Comparison of ENCODE assay signal across 16 cellular contexts in genomic region chr1:11521605-11522399, GRCh38. TPM values are rescaled to one million over a fixed set of nuclear protein-coding genes. Genes with fewer than 3 reads are reported as not detected.
DNase-seq lines count a peak whose midpoint lies in the region; ATAC-seq and TF ChIP-seq lines count a peak whose summit lies in the region.
"Had no signal": no experiment of that assay in that cellular context is flagged by ENCODE, and none has a peak within 500 bp of the region (broad histone marks: within the 10 kb centered on the region; RNA-seq: fewer than 3 reads in every experiment).

No MANE protein-coding gene starts in this region.

- no peak overlapping the region for H3K4me3 ChIP-seq in CD4-positive, alpha-beta memory T cell (ENCODE audit: low read length in 2 of 2)
- H3K4me3 ChIP-seq in neural progenitor cell (no peak overlapping the region), tibial artery (no peak overlapping the region)

- H2AFZ ChIP-seq in neural progenitor cell (replicated peaks), result no peak overlapping the region

- no peaks in the 10 kb centered on the region for H3K9me3 ChIP-seq in CD4-positive, alpha-beta memory T cell (ENCODE audit: control insufficient read depth in 1 of 2, low read length in 2 of 2)
- H3K9me3 ChIP-seq in neural progenitor cell (ENCODE audit: low read depth) (no peaks in the 10 kb centered on the region), tibial artery (no peaks in the 10 kb centered on the region)

- no peaks in the 10 kb centered on the region for H3K27me3 Mint-ChIP-seq in activated CD8-positive, alpha-beta T cell treated with anti-CD3 and anti-CD28 coated beads, Interleukin-2, amount 10 ng/mL, durations not matched to agents 7 days and 5 days (ENCODE audit: low read depth)
- no peaks in the 10 kb centered on the region for H3K27me3 Mint-ChIP-seq in activated CD8-positive, alpha-beta T cell treated with anti-CD3 and anti-CD28 coated beads for 36 hours
- peaks cover 0 to 3% of the 10 kb centered on the region in 2 donors for H3K27me3 Mint-ChIP-seq in CD4-positive, alpha-beta memory T cell
- H3K27me3 Mint-ChIP-seq in brain, result peaks cover 3% of the 10 kb centered on the region
- no peaks in the 10 kb centered on the region for H3K27me3 Mint-ChIP-seq in neural progenitor cell (ENCODE audit: insufficient read depth, low read depth)

- H3K4me3 Mint-ChIP-seq in activated CD8-positive, alpha-beta T cell treated with anti-CD3 and anti-CD28 coated beads, Interleukin-2, amount 10 ng/mL, durations not matched to agents 7 days and 5 days, result no peak overlapping the region
- no peak overlapping the region for H3K4me3 Mint-ChIP-seq in activated CD8-positive, alpha-beta T cell treated with anti-CD3 and anti-CD28 coated beads for 36 hours
- H3K4me3 Mint-ChIP-seq in CD4-positive, alpha-beta memory T cell, result no peak overlapping the region
- H3K4me3 Mint-ChIP-seq in brain, result no peak overlapping the region
- H3K4me3 Mint-ChIP-seq in neural progenitor cell, result no peak overlapping the region

- H3K4me2 ChIP-seq in neural progenitor cell, result no peak overlapping the region

- H3K36me3 Mint-ChIP-seq in activated CD8-positive, alpha-beta T cell treated with anti-CD3 and anti-CD28 coated beads, Interleukin-2, amount 10 ng/mL, durations not matched to agents 7 days and 5 days (ENCODE audit: low read depth), result no peaks in the 10 kb centered on the region
- H3K36me3 Mint-ChIP-seq in activated CD8-positive, alpha-beta T cell treated with anti-CD3 and anti-CD28 coated beads for 36 hours (ENCODE audit: low read depth), result no peaks in the 10 kb centered on the region
- no peaks in the 10 kb centered on the region for H3K36me3 Mint-ChIP-seq in CD4-positive, alpha-beta memory T cell
- H3K36me3 Mint-ChIP-seq in brain (peaks cover 31% of the 10 kb centered on the region), neural progenitor cell (peaks cover 2% of the 10 kb centered on the region)

- H3K9me3 Mint-ChIP-seq in activated CD8-positive, alpha-beta T cell treated with anti-CD3 and anti-CD28 coated beads, Interleukin-2, amount 10 ng/mL, durations not matched to agents 7 days and 5 days (ENCODE audit: insufficient read depth), result no peaks in the 10 kb centered on the region
- no peaks in the 10 kb centered on the region for H3K9me3 Mint-ChIP-seq in activated CD8-positive, alpha-beta T cell treated with anti-CD3 and anti-CD28 coated beads for 36 hours
- H3K9me3 Mint-ChIP-seq in CD4-positive, alpha-beta memory T cell, result no peaks in the 10 kb centered on the region
- no peaks in the 10 kb centered on the region for H3K9me3 Mint-ChIP-seq in brain
- H3K9me3 Mint-ChIP-seq in neural progenitor cell, result no peaks in the 10 kb centered on the region

- intact Hi-C loops in activated CD8-positive, alpha-beta T cell treated with anti-CD3 and anti-CD28 coated beads for 36 hours (cut with micrococcal nuclease), result no loop called here
- intact Hi-C loops in CD4-positive, alpha-beta memory T cell (cut with micrococcal nuclease), result no loop called here
- intact Hi-C loops in tibial artery (cut with DNase I; ENCODE audit: low total_unique reads), result no loop called here

- no peaks in the 10 kb centered on the region for H3K4me1 Mint-ChIP-seq in activated CD8-positive, alpha-beta T cell treated with anti-CD3 and anti-CD28 coated beads, Interleukin-2, amount 10 ng/mL, durations not matched to agents 7 days and 5 days (ENCODE audit: low read depth)
- no peaks in the 10 kb centered on the region for H3K4me1 Mint-ChIP-seq in activated CD8-positive, alpha-beta T cell treated with anti-CD3 and anti-CD28 coated beads for 36 hours (ENCODE audit: low read depth)
- H3K4me1 Mint-ChIP-seq in CD4-positive, alpha-beta memory T cell, result no peaks in the 10 kb centered on the region
- H3K4me1 Mint-ChIP-seq in brain, result no peaks in the 10 kb centered on the region
- H3K4me1 Mint-ChIP-seq in neural progenitor cell, result peaks cover 3% of the 10 kb centered on the region

- peak overlapping the region; percentile 46 for H3K27ac Mint-ChIP-seq in activated CD8-positive, alpha-beta T cell treated with anti-CD3 and anti-CD28 coated beads, Interleukin-2, amount 10 ng/mL, durations not matched to agents 7 days and 5 days
- H3K27ac Mint-ChIP-seq in activated CD8-positive, alpha-beta T cell treated with anti-CD3 and anti-CD28 coated beads for 36 hours, result no peak overlapping the region
- peak overlapping the region in 4 of 7 donors; percentile 4 to 64 (median 43) for H3K27ac Mint-ChIP-seq in CD4-positive, alpha-beta memory T cell
- peak overlapping the region in 4 of 5 experiments; percentile 31 to 80 (median 60) for H3K27ac Mint-ChIP-seq in brain
- H3K27ac Mint-ChIP-seq in neural progenitor cell, result peak overlapping the region; percentile 27

- no peaks in the 10 kb centered on the region for H3K27me3 ChIP-seq in CD4-positive, alpha-beta memory T cell (ENCODE audit: insufficient read depth, low read length)
- H3K27me3 ChIP-seq in neural progenitor cell (no peaks in the 10 kb centered on the region), tibial artery (peaks cover 0 to 45% of the 10 kb centered on the region in 2 donors)

- TF ChIP-seq CTCF in activated CD8-positive, alpha-beta T cell treated with anti-CD3 and anti-CD28 coated beads for 36 hours (IDR thresholded peaks at IDR 0.05), result no peak
- no peak for TF ChIP-seq CTCF in brain (conservative IDR thresholded peaks at IDR 0.05)
- no peak for TF ChIP-seq CTCF in neural progenitor cell (IDR thresholded peaks at IDR 0.05)
- no peak for TF ChIP-seq CTCF in tibial artery (IDR thresholded peaks at IDR 0.05)

- H3K9ac ChIP-seq in neural progenitor cell, result no peak overlapping the region

- CTCF ChIA-PET in activated CD8-positive, alpha-beta T cell treated with anti-CD3 and anti-CD28 coated beads, Interleukin-2, amount 10 ng/mL, durations not matched to agents 7 days and 5 days (lab: Charles Lee), result interaction anchor here (0.7 kb wide), 1 partner anchor 1379 kb away, joined by 3 read pairs; no protein-coding TSS in a partner anchor
- CTCF ChIA-PET in activated CD8-positive, alpha-beta T cell treated with anti-CD3 and anti-CD28 coated beads for 36 hours (lab: Charles Lee), result interaction anchor here (1.1 kb wide), 1 partner anchor 158 kb away, joined by 3 read pairs; no protein-coding TSS in a partner anchor
- CTCF ChIA-PET in CD4-positive, alpha-beta memory T cell (lab: Charles Lee; ENCODE audit: partially characterized antibody), result no interaction called here

- no peaks in the 10 kb centered on the region for H3K4me1 ChIP-seq in CD4-positive, alpha-beta memory T cell (ENCODE audit: insufficient read depth, low read length)
- H3K4me1 ChIP-seq in neural progenitor cell, result no peaks in the 10 kb centered on the region
- no peaks in the 10 kb centered on the region for H3K4me1 ChIP-seq in tibial artery

- no peaks in the 10 kb centered on the region for H3K36me3 ChIP-seq in CD4-positive, alpha-beta memory T cell (ENCODE audit: insufficient read depth, low read length)
- H3K36me3 ChIP-seq in neural progenitor cell (no peaks in the 10 kb centered on the region), tibial artery (no peaks in the 10 kb centered on the region)

- POLR2A ChIA-PET in activated CD8-positive, alpha-beta T cell treated with anti-CD3 and anti-CD28 coated beads, Interleukin-2, amount 10 ng/mL, durations not matched to agents 7 days and 5 days (lab: Charles Lee), result interaction anchor here (0.6 kb wide), 1 partner anchor 30 kb away, joined by 3 read pairs; no protein-coding TSS in a partner anchor
- POLR2A ChIA-PET in activated CD8-positive, alpha-beta T cell treated with anti-CD3 and anti-CD28 coated beads for 36 hours (lab: Charles Lee), result interaction anchor here (0.5 kb wide), 1 partner anchor 54 kb away, joined by 3 read pairs; no protein-coding TSS in a partner anchor
- POLR2A ChIA-PET in CD4-positive, alpha-beta memory T cell (lab: Charles Lee; ENCODE audit: partially characterized antibody), result no interaction called here

- H3K27ac ChIP-seq in CD4-positive, alpha-beta memory T cell (ENCODE audit: low read depth, low read length), result no peak overlapping the region
- no peak overlapping the region for H3K27ac ChIP-seq in neural progenitor cell
- no peak overlapping the region for H3K27ac ChIP-seq in tibial artery

- no peaks in the 10 kb centered on the region for H3K79me2 ChIP-seq in neural progenitor cell (ENCODE audit: low read depth)

- no peaks in the 10 kb centered on the region for H3F3A ChIP-seq in neural progenitor cell (ENCODE audit: low read depth)

- no peak for DNase-seq in activated CD8-positive, alpha-beta T cell treated with anti-CD3 and anti-CD28 coated beads, Interleukin-2, amount 10 ng/mL, durations not matched to agents 7 days and 5 days
- DNase-seq in activated CD8-positive, alpha-beta T cell treated with anti-CD3 and anti-CD28 coated beads for 36 hours, result no peak
- DNase-seq in CD4-positive, alpha-beta memory T cell, result no peak
- no peak for DNase-seq in neural progenitor cell (ENCODE audit: low spot score)
- no peak for DNase-seq in tibial artery
- no peak for DNase-seq in NCI-H774 (lab: John Stamatoyannopoulos, UW)
- DNase-seq: 8988T, C1 segment of cervical spinal cord, COR-L47, DMS153, KBM-7, NCI-H2107, NCI-H226, NCI-H526 treated with DMSO at 0.1 percent for 48 hours had no signal

- H4K20me1 ChIP-seq in neural progenitor cell (ENCODE audit: low read depth), result no peaks in the 10 kb centered on the region

- no peak for ATAC-seq in activated CD8-positive, alpha-beta T cell treated with anti-CD3 and anti-CD28 coated beads, Interleukin-2, amount 10 ng/mL, durations not matched to agents 7 days and 5 days
- ATAC-seq in activated CD8-positive, alpha-beta T cell treated with anti-CD3 and anti-CD28 coated beads for 36 hours, result no peak
- ATAC-seq in GM18511 (IDR thresholded peaks at IDR 0.05; ENCODE audit: unreplicated experiment), result no peak

RNA-seq across cellular contexts. Expression of gene DISP3, which starts 42.8 kb away (rescaled TPM):
- total RNA-seq in activated CD8-positive, alpha-beta T cell treated with anti-CD3 and anti-CD28 coated beads, Interleukin-2, amount 10 ng/mL, durations not matched to agents 7 days and 5 days, result under 1 TPM; 0.42 to 0.55 TPM
- total RNA-seq in activated CD8-positive, alpha-beta T cell treated with anti-CD3 and anti-CD28 coated beads for 36 hours, result under 1 TPM; 0.63 to 0.65 TPM
- under 1 TPM; 0.11 to 0.61 TPM for total RNA-seq in CD4-positive, alpha-beta memory T cell
- under 1 TPM in 1 of 2 donors, not detected in 1; 0.42 TPM for polyA plus RNA-seq in CD4-positive, alpha-beta memory T cell
- polyA plus RNA-seq in brain (ENCODE audit: insufficient read depth, low read depth, low replicate concordance), result 12.0 TPM
- total RNA-seq in neural progenitor cell (ENCODE audit: low replicate concordance), result 2.0 and 3.4 TPM in 2 replicates
